1 cellular context compared by ENCODE assay signal in genomic region chr1:28371011-28371378, GRCh38.
TF ChIP-seq lines count a peak whose summit lies in the region.

No MANE protein-coding gene starts in this region.

TF ChIP-seq in HepG2, 621 proteins besides CTCF, POLR2A, EP300 and RAD21 (continued from another document):
- no peak for TF ChIP-seq GABPB1 (CRISPR knock-in tag; IDR thresholded peaks at IDR 0.05)
- no peak for TF ChIP-seq SKI (IDR thresholded peaks at IDR 0.05; ENCODE audit: partially characterized antibody)
- TF ChIP-seq ZNF768 (CRISPR knock-in tag; IDR thresholded peaks at IDR 0.05) = no peak
- no peak for TF ChIP-seq PHF20 (CRISPR knock-in tag; IDR thresholded peaks at IDR 0.05)
- TF ChIP-seq NFATC3 (CRISPR knock-in tag; IDR thresholded peaks at IDR 0.05) = no peak
- no peak for TF ChIP-seq ZNF549 (CRISPR knock-in tag; IDR thresholded peaks at IDR 0.05)
